19 cellular contexts compared by ENCODE assay signal in genomic region chr21:28538987-28539622, GRCh38.
DNase-seq lines count a peak whose midpoint lies in the region; ATAC-seq and TF ChIP-seq lines count a peak whose summit lies in the region.
"Had no signal": no experiment of that assay in that cellular context is flagged by ENCODE, and none has a peak within 500 bp of the region (broad histone marks: within the 10 kb centered on the region; RNA-seq: fewer than 3 reads in every experiment).

No MANE protein-coding gene starts in this region.

- H3F3A ChIP-seq in PC-3 (ENCODE audit: low read length, unreplicated experiment) = peaks cover 24% of the 10 kb centered on the region

- no peaks in the 10 kb centered on the region for H3K79me2 ChIP-seq in PC-3 (ENCODE audit: low read length)

- no peaks in the 10 kb centered on the region for H3K9me2 ChIP-seq in PC-3 (replicated peaks; ENCODE audit: low read length)

- DNase-seq in EH (ENCODE audit: low read depth) (peak; percentile 94), PC-3 (peak; percentile 96), choroid plexus epithelial cell (ENCODE audit: low read depth) (peak; percentile 80), non-pigmented ciliary epithelial cell (ENCODE audit: low read depth) (peak; percentile 74), head of caudate nucleus (no peak), HUDEP-2 (lab: John Stamatoyannopoulos, UW; ENCODE audit: unreplicated experiment in 76 of 76) (no peak), Kasumi-1 (lab: John Stamatoyannopoulos, UW) (no peak)
- DNase-seq in activated naive CD8-positive, alpha-beta T cell treated with anti-CD3 and anti-CD28 coated beads for 36 hours = no peak
- DNase-seq: amygdala, MM.1S, NCI-H2081, NCI-H526 treated with DMSO at 0.1 percent for 48 hours, OCI-M1, substantia nigra had no signal

- CTCF ChIA-PET in PC-3 (lab: Charles Lee) = no interaction called here

- no peaks in the 10 kb centered on the region for H3K9me3 Mint-ChIP-seq in activated naive CD8-positive, alpha-beta T cell treated with anti-CD3 and anti-CD28 coated beads for 36 hours
- H3K9me3 Mint-ChIP-seq: activated T-helper 1 cell treated with anti-CD3 and anti-CD28 coated beads, Interleukin-12 subunit alpha, Interleukin-12 subunit beta, Interleukin-2, Interleukin-4 antibody, amounts not matched to agents 30 ng/mL and 10 ng/mL and 1 ng/mL, durations not matched to agents 14 hours and 24 hours and 36 hours; natural killer cell treated with Interleukin-12 subunit alpha and Interleukin-12 subunit beta and Interleukin-15 and Interleukin-18, amount 100 ng/mL, for 72 hours had no signal

- H3K4me1 Mint-ChIP-seq in activated naive CD8-positive, alpha-beta T cell treated with anti-CD3 and anti-CD28 coated beads for 36 hours = peaks cover 4% of the 10 kb centered on the region

- intact Hi-C loops in PC-3 (cut with micrococcal nuclease) = loop anchor here (1.0 to 5.0 kb wide), 5 partner anchors 11 to 1697 kb away; no protein-coding TSS in a partner anchor
- intact Hi-C loops in head of caudate nucleus (cut with DNase I) = no loop called here

- H3K27ac ChIP-seq in PC-3 (ENCODE audit: low read length) = peak overlapping the region; percentile 97
- H3K27ac ChIP-seq: BLaER1 treated with 17β-estradiol and CSF1 and Interleukin-3, amounts not matched to agents 10 nM and 100 nM; gastroesophageal sphincter had no signal

- H3K27me3 ChIP-seq in PC-3 (ENCODE audit: low read length) = no peaks in the 10 kb centered on the region
- H3K27me3 ChIP-seq: BLaER1 treated with 17β-estradiol and CSF1 and Interleukin-3, amounts not matched to agents 10 nM and 100 nM; gastroesophageal sphincter had no signal

- H4K20me1 ChIP-seq in PC-3 (ENCODE audit: low read length) = no peaks in the 10 kb centered on the region
- H4K20me1 ChIP-seq: BLaER1 treated with 17β-estradiol and CSF1 and Interleukin-3, amounts not matched to agents 10 nM and 100 nM had no signal

- POLR2A ChIA-PET in PC-3 (lab: Charles Lee; ENCODE audit: unreplicated experiment) = no interaction called here

- H3K36me3 ChIP-seq in PC-3 (ENCODE audit: low read depth, low read length) = no peaks in the 10 kb centered on the region
- H3K36me3 ChIP-seq: BLaER1 treated with 17β-estradiol and CSF1 and Interleukin-3, amounts not matched to agents 10 nM and 100 nM; gastroesophageal sphincter had no signal

- ATAC-seq in PC-3 = peak; percentile 39
- ATAC-seq: gastroesophageal sphincter; natural killer cell treated with Interleukin-12 subunit alpha and Interleukin-12 subunit beta and Interleukin-15 and Interleukin-18, amount 100 ng/mL, for 72 hours had no signal

- peaks cover 52% of the 10 kb centered on the region for H3K4me1 ChIP-seq in PC-3 (ENCODE audit: insufficient read depth, low read length)
- H3K4me1 ChIP-seq: BLaER1 treated with 17β-estradiol and CSF1 and Interleukin-3, amounts not matched to agents 10 nM and 100 nM; gastroesophageal sphincter had no signal

- peak overlapping the region; percentile 92 for H3K9ac ChIP-seq in PC-3 (ENCODE audit: low read length)
- H3K9ac ChIP-seq: BLaER1 treated with 17β-estradiol and CSF1 and Interleukin-3, amounts not matched to agents 10 nM and 100 nM had no signal

- peak overlapping the region; percentile 54 for H3K4me2 ChIP-seq in PC-3 (ENCODE audit: low read length)
- H3K4me2 ChIP-seq: BLaER1 treated with 17β-estradiol and CSF1 and Interleukin-3, amounts not matched to agents 10 nM and 100 nM had no signal

- H3K4me3 ChIP-seq in PC-3 (ENCODE audit: low read length) (no peak overlapping the region), choroid plexus epithelial cell (ENCODE audit: low read depth, low read length) (no peak overlapping the region)
- H3K4me3 ChIP-seq: BLaER1 treated with 17β-estradiol and CSF1 and Interleukin-3, amounts not matched to agents 10 nM and 100 nM; gastroesophageal sphincter; lung had no signal

- H3K27ac Mint-ChIP-seq in activated naive CD8-positive, alpha-beta T cell treated with anti-CD3 and anti-CD28 coated beads for 36 hours = no peak overlapping the region
- H3K27ac Mint-ChIP-seq: activated T-helper 1 cell treated with anti-CD3 and anti-CD28 coated beads, Interleukin-12 subunit alpha, Interleukin-12 subunit beta, Interleukin-2, Interleukin-4 antibody, amounts not matched to agents 30 ng/mL and 10 ng/mL and 1 ng/mL, durations not matched to agents 14 hours and 24 hours and 36 hours; natural killer cell treated with Interleukin-12 subunit alpha and Interleukin-12 subunit beta and Interleukin-15 and Interleukin-18, amount 100 ng/mL, for 72 hours had no signal

- H3K27me3 Mint-ChIP-seq in activated naive CD8-positive, alpha-beta T cell treated with anti-CD3 and anti-CD28 coated beads for 36 hours = peaks cover 10% of the 10 kb centered on the region

- TF ChIP-seq CTCF in PC-3 (conservative IDR thresholded peaks at IDR 0.05; ENCODE audit: low read depth, low read length) = no peak
- TF ChIP-seq CTCF in choroid plexus epithelial cell (conservative IDR thresholded peaks at IDR 0.05; ENCODE audit: low read depth, low read length) = no peak

- H3K36me3 Mint-ChIP-seq in activated naive CD8-positive, alpha-beta T cell treated with anti-CD3 and anti-CD28 coated beads for 36 hours = no peaks in the 10 kb centered on the region
- H3K36me3 Mint-ChIP-seq: natural killer cell treated with Interleukin-12 subunit alpha and Interleukin-12 subunit beta and Interleukin-15 and Interleukin-18, amount 100 ng/mL, for 72 hours had no signal

- no peak overlapping the region for H3K4me3 Mint-ChIP-seq in activated naive CD8-positive, alpha-beta T cell treated with anti-CD3 and anti-CD28 coated beads for 36 hours
- H3K4me3 Mint-ChIP-seq: activated T-helper 1 cell treated with anti-CD3 and anti-CD28 coated beads, Interleukin-12 subunit alpha, Interleukin-12 subunit beta, Interleukin-2, Interleukin-4 antibody, amounts not matched to agents 30 ng/mL and 10 ng/mL and 1 ng/mL, durations not matched to agents 14 hours and 24 hours and 36 hours; natural killer cell treated with Interleukin-12 subunit alpha and Interleukin-12 subunit beta and Interleukin-15 and Interleukin-18, amount 100 ng/mL, for 72 hours had no signal

- BruUV-seq in PC-3 (replicated peaks; lab: Mats Ljungman, UMichigan) = no TSS peak

- 0 out of 2 replicates have a peak overlapping the region, but pooled peaks have one; percentile 23 for H2AFZ ChIP-seq in PC-3 (ENCODE audit: low read length)

- H3K9me3 ChIP-seq in PC-3 (ENCODE audit: low read length) = no peaks in the 10 kb centered on the region
- H3K9me3 ChIP-seq: BLaER1 treated with 17β-estradiol and CSF1 and Interleukin-3, amounts not matched to agents 10 nM and 100 nM; gastroesophageal sphincter had no signal

Comparison
In these comparisons a context has a peak if more than half of its experiments do, and no peak if none do; other contexts are left out.
1. DNase-seq: peak in EH (single experiment), PC-3 (single experiment), choroid plexus epithelial cell (single experiment) and non-pigmented ciliary epithelial cell (single experiment); none in head of caudate nucleus (0 of 42), HUDEP-2 (0 of 76), Kasumi-1 (0 of 2) and activated naive CD8-positive, alpha-beta T cell treated with anti-CD3 and anti-CD28 coated beads for 36 hours (single experiment).